In the genomic region with DNA sequence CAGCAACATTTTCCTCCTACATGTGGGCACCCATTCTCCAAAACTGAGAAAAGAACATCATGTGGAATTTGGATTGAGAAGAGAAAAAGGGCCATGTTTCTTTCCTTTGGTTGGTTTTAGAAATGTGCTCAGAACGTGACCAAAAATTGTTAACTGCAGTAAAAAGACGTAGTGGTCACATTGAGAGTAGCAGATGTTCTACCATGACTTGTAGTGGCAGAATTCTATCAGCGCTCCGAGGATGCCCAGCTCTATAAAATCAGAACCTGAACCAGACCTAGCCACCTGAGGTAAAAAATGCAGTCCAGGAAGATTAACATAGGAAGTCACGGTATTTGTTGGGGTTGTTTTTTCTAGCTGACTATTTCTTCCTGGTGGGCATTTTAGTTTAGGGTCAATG, we compare ENCODE assay signal across 37 cellular contexts.
"Had no signal": no experiment of that assay in that cellular context is flagged by ENCODE, and none has a peak within 500 bp of the region (broad histone marks: within the 10 kb centered on the region; RNA-seq: fewer than 3 reads in every experiment).

No MANE protein-coding gene starts in this region.

- H3K4me1 Mint-ChIP-seq: activated naive CD4-positive, alpha-beta T cell treated with anti-CD3 and anti-CD28 coated beads, Interleukin-2, amount 10 ng/mL, durations not matched to agents 7 days and 5 days; activated naive CD4-positive, alpha-beta T cell treated with anti-CD3 and anti-CD28 coated beads, Interleukin-2, amount 50 U/mL, for 24 hours; activated naive CD8-positive, alpha-beta T cell treated with anti-CD3 and anti-CD28 coated beads for 36 hours; activated naive CD8-positive, alpha-beta T cell treated with anti-CD3 and anti-CD28 coated beads, Interleukin-2, amount 10 ng/mL, durations not matched to agents 7 days and 5 days; activated naive CD8-positive, alpha-beta T cell treated with anti-CD3 and anti-CD28 coated beads, Interleukin-2, amount 50 U/mL, for 24 hours; activated T-helper 17 cell treated with anti-CD3 and anti-CD28 coated beads, Interleukin-2, amount 50 U/mL, for 72 hours; brain; central memory CD8-positive, alpha-beta T cell had no signal

- H3K27ac ChIP-seq: adrenal gland, ascending aorta, body of pancreas, brain microvascular endothelial cell, breast epithelium, cardiac muscle cell had no signal

- H3K27me3 ChIP-seq: ascending aorta, body of pancreas, brain microvascular endothelial cell, cardiac muscle cell had no signal

- H3K9me3 Mint-ChIP-seq: activated naive CD4-positive, alpha-beta T cell treated with anti-CD3 and anti-CD28 coated beads for 36 hours; activated naive CD4-positive, alpha-beta T cell treated with anti-CD3 and anti-CD28 coated beads, Interleukin-2, amount 10 ng/mL, durations not matched to agents 7 days and 5 days; activated naive CD4-positive, alpha-beta T cell treated with anti-CD3 and anti-CD28 coated beads, Interleukin-2, amount 50 U/mL, for 24 hours; activated naive CD4-positive, alpha-beta T cell treated with anti-CD3 and anti-CD28 coated beads, Interleukin-2, amount 50 U/mL, for 72 hours; activated naive CD8-positive, alpha-beta T cell treated with anti-CD3 and anti-CD28 coated beads, Interleukin-2, amount 10 ng/mL, durations not matched to agents 7 days and 5 days; activated naive CD8-positive, alpha-beta T cell treated with anti-CD3 and anti-CD28 coated beads, Interleukin-2, amount 50 U/mL, for 24 hours; activated T-cell treated with anti-CD3 and anti-CD28 coated beads, Interleukin-2, amount 50 U/mL, for 24 hours; activated T-cell treated with anti-CD3 and anti-CD28 coated beads, Interleukin-2, amount 50 U/mL, for 4 hours; activated T-cell treated with anti-CD3 and anti-CD28 coated beads, Interleukin-2, amount 50 U/mL, for 72 hours; activated T-helper 1 cell treated with anti-CD3 and anti-CD28 coated beads, Interleukin-12 subunit alpha, Interleukin-12 subunit beta, Interleukin-2, Interleukin-4 antibody, amounts not matched to agents 30 ng/mL and 10 ng/mL and 1 ng/mL, durations not matched to agents 14 hours and 24 hours and 36 hours; activated T-helper 17 cell treated with anti-CD3 and anti-CD28 coated beads, Interleukin-2, amount 50 U/mL, for 72 hours; activated T-helper 2 cell treated with anti-CD3 and anti-CD28 coated beads, Interferon-gamma antibody, Interleukin-2, Interleukin-4, amounts not matched to agents 10 μg/mL and 5 μg/mL and 100 μg/mL, durations not matched to agents 14 hours and 24 hours and 36 hours; brain; central memory CD8-positive, alpha-beta T cell had no signal

- H3K27ac Mint-ChIP-seq: activated naive CD4-positive, alpha-beta T cell treated with anti-CD3 and anti-CD28 coated beads for 36 hours; activated naive CD4-positive, alpha-beta T cell treated with anti-CD3 and anti-CD28 coated beads, Interleukin-2, amount 10 ng/mL, durations not matched to agents 7 days and 5 days; activated naive CD4-positive, alpha-beta T cell treated with anti-CD3 and anti-CD28 coated beads, Interleukin-2, amount 50 U/mL, for 24 hours; activated naive CD4-positive, alpha-beta T cell treated with anti-CD3 and anti-CD28 coated beads, Interleukin-2, amount 50 U/mL, for 72 hours; activated naive CD8-positive, alpha-beta T cell; activated naive CD8-positive, alpha-beta T cell treated with anti-CD3 and anti-CD28 coated beads for 36 hours; activated naive CD8-positive, alpha-beta T cell treated with anti-CD3 and anti-CD28 coated beads, Interleukin-2, amount 10 ng/mL, durations not matched to agents 7 days and 5 days; activated naive CD8-positive, alpha-beta T cell treated with anti-CD3 and anti-CD28 coated beads, Interleukin-2, amount 50 U/mL, for 24 hours; activated T-cell treated with anti-CD3 and anti-CD28 coated beads, Interleukin-2, amount 50 U/mL, for 24 hours; activated T-cell treated with anti-CD3 and anti-CD28 coated beads, Interleukin-2, amount 50 U/mL, for 72 hours; activated T-helper 1 cell treated with anti-CD3 and anti-CD28 coated beads, Interleukin-12 subunit alpha, Interleukin-12 subunit beta, Interleukin-2, Interleukin-4 antibody, amounts not matched to agents 30 ng/mL and 10 ng/mL and 1 ng/mL, durations not matched to agents 14 hours and 24 hours and 36 hours; activated T-helper 17 cell treated with anti-CD3 and anti-CD28 coated beads, Interleukin-2, amount 50 U/mL, for 72 hours; activated T-helper 2 cell treated with anti-CD3 and anti-CD28 coated beads, Interferon-gamma antibody, Interleukin-2, Interleukin-4, amounts not matched to agents 10 μg/mL and 5 μg/mL and 100 μg/mL, durations not matched to agents 14 hours and 24 hours and 36 hours; brain had no signal

- H3K4me1 ChIP-seq: adrenal gland, ascending aorta, body of pancreas, breast epithelium had no signal

- H3K4me3 Mint-ChIP-seq: activated naive CD4-positive, alpha-beta T cell treated with anti-CD3 and anti-CD28 coated beads for 36 hours; activated naive CD4-positive, alpha-beta T cell treated with anti-CD3 and anti-CD28 coated beads, Interleukin-2, amount 10 ng/mL, durations not matched to agents 7 days and 5 days; activated naive CD4-positive, alpha-beta T cell treated with anti-CD3 and anti-CD28 coated beads, Interleukin-2, amount 50 U/mL, for 24 hours; activated naive CD8-positive, alpha-beta T cell; activated naive CD8-positive, alpha-beta T cell treated with anti-CD3 and anti-CD28 coated beads for 36 hours; activated naive CD8-positive, alpha-beta T cell treated with anti-CD3 and anti-CD28 coated beads, Interleukin-2, amount 10 ng/mL, durations not matched to agents 7 days and 5 days; activated naive CD8-positive, alpha-beta T cell treated with anti-CD3 and anti-CD28 coated beads, Interleukin-2, amount 50 U/mL, for 24 hours; activated T-cell treated with anti-CD3 and anti-CD28 coated beads, Interleukin-2, amount 50 U/mL, for 24 hours; activated T-cell treated with anti-CD3 and anti-CD28 coated beads, Interleukin-2, amount 50 U/mL, for 4 hours; activated T-cell treated with anti-CD3 and anti-CD28 coated beads, Interleukin-2, amount 50 U/mL, for 72 hours; activated T-helper 1 cell treated with anti-CD3 and anti-CD28 coated beads, Interleukin-12 subunit alpha, Interleukin-12 subunit beta, Interleukin-2, Interleukin-4 antibody, amounts not matched to agents 30 ng/mL and 10 ng/mL and 1 ng/mL, durations not matched to agents 14 hours and 24 hours and 36 hours; activated T-helper 17 cell treated with anti-CD3 and anti-CD28 coated beads, Interleukin-2, amount 50 U/mL, for 72 hours; brain; central memory CD8-positive, alpha-beta T cell had no signal

- DNase-seq: activated effector memory CD4-positive, alpha-beta T cell treated with anti-CD3 and anti-CD28 coated beads, Interleukin-2, amount 50 U/mL, for 16 hours; activated effector memory CD4-positive, alpha-beta T cell treated with Interleukin-2 at 50 U/mL for 16 hours; activated gamma-delta T cell; activated gamma-delta T cell treated with Interleukin-2 at 50 U/mL for 16 hours; activated naive CD4-positive, alpha-beta T cell; activated naive CD4-positive, alpha-beta T cell treated with anti-CD3 and anti-CD28 coated beads for 36 hours; activated naive CD4-positive, alpha-beta T cell treated with anti-CD3 and anti-CD28 coated beads, Interleukin-2, amount 10 ng/mL, durations not matched to agents 7 days and 5 days; activated naive CD4-positive, alpha-beta T cell treated with anti-CD3 and anti-CD28 coated beads, Interleukin-2, amount 50 U/mL, for 16 hours; activated naive CD4-positive, alpha-beta T cell treated with Interleukin-2 at 50 U/mL for 16 hours; activated naive CD8-positive, alpha-beta T cell treated with anti-CD3 and anti-CD28 coated beads for 36 hours; activated naive CD8-positive, alpha-beta T cell treated with anti-CD3 and anti-CD28 coated beads, Interleukin-2, amount 10 ng/mL, durations not matched to agents 7 days and 5 days; activated naive CD8-positive, alpha-beta T cell treated with anti-CD3 and anti-CD28 coated beads, Interleukin-2, amount 50 U/mL, for 24 hours; activated T-cell treated with anti-CD3 and anti-CD28 coated beads, Interleukin-2, amount 50 U/mL, for 24 hours; activated T-cell treated with anti-CD3 and anti-CD28 coated beads, Interleukin-2, amount 50 U/mL, for 4 hours; activated T-cell treated with anti-CD3 and anti-CD28 coated beads, Interleukin-2, amount 50 U/mL, for 48 hours; activated T-cell treated with anti-CD3 and anti-CD28 coated beads, Interleukin-2, amount 50 U/mL, for 72 hours; adrenal gland; amniotic stem cell; amygdala; anterior cingulate cortex; aorta; body of pancreas; brain microvascular endothelial cell; caudate nucleus; central memory CD4-positive, alpha-beta T cell; cerebellar nuclear complex had no signal

- H3K9me3 ChIP-seq: adrenal gland, ascending aorta, body of pancreas had no signal

- H3K36me3 Mint-ChIP-seq: activated naive CD4-positive, alpha-beta T cell treated with anti-CD3 and anti-CD28 coated beads, Interleukin-2, amount 10 ng/mL, durations not matched to agents 7 days and 5 days; activated naive CD4-positive, alpha-beta T cell treated with anti-CD3 and anti-CD28 coated beads, Interleukin-2, amount 50 U/mL, for 24 hours; activated naive CD4-positive, alpha-beta T cell treated with anti-CD3 and anti-CD28 coated beads, Interleukin-2, amount 50 U/mL, for 72 hours; activated naive CD8-positive, alpha-beta T cell; activated naive CD8-positive, alpha-beta T cell treated with anti-CD3 and anti-CD28 coated beads for 36 hours; activated naive CD8-positive, alpha-beta T cell treated with anti-CD3 and anti-CD28 coated beads, Interleukin-2, amount 10 ng/mL, durations not matched to agents 7 days and 5 days; brain had no signal

- H3K36me3 ChIP-seq: adrenal gland, ascending aorta, brain microvascular endothelial cell, breast epithelium had no signal

- H3K4me3 ChIP-seq: adrenal gland, ascending aorta, body of pancreas, breast epithelium, cardiac muscle cell had no signal

- ATAC-seq: activated naive CD4-positive, alpha-beta T cell treated with anti-CD3 and anti-CD28 coated beads, Interleukin-2, amount 50 U/mL, for 72 hours; activated naive CD8-positive, alpha-beta T cell treated with anti-CD3 and anti-CD28 coated beads, Interleukin-2, amount 50 U/mL, for 24 hours; activated T-cell treated with anti-CD3 and anti-CD28 coated beads, Interleukin-2, amount 50 U/mL, for 4 hours; activated T-cell treated with anti-CD3 and anti-CD28 coated beads, Interleukin-2, amount 50 U/mL, for 72 hours; activated T-helper 17 cell treated with anti-CD3 and anti-CD28 coated beads, Interleukin-2, amount 50 U/mL, for 72 hours; body of pancreas had no signal

- H3K27me3 Mint-ChIP-seq: activated naive CD4-positive, alpha-beta T cell treated with anti-CD3 and anti-CD28 coated beads, Interleukin-2, amount 10 ng/mL, durations not matched to agents 7 days and 5 days had no signal
